Comparison of ENCODE assay signal across 8 cellular contexts in genomic region chr21:35026617-35027557, GRCh38. TPM values are rescaled to one million over a fixed set of nuclear protein-coding genes. Genes with fewer than 3 reads are reported as not detected.
DNase-seq lines count a peak whose midpoint lies in the region; ATAC-seq, FAIRE-seq and TF ChIP-seq lines count a peak whose summit lies in the region.

No MANE protein-coding gene starts in this region.

- peak overlapping the region; percentile 41 for H3K4me3 ChIP-seq in left ventricle myocardium inferior
- no peak overlapping the region for H3K4me3 ChIP-seq in SJCRH30

- intact Hi-C loops in left ventricle myocardium inferior (cut with micrococcal nuclease) (no loop called here), sciatic nerve (cut with DNase I) (no loop called here)

- H3K9me3 ChIP-seq in left ventricle myocardium inferior (replicated peaks) (no peaks in the 10 kb centered on the region), SJCRH30 (replicated peaks) (no peaks in the 10 kb centered on the region)

- ATAC-seq in HG02678 (IDR thresholded peaks at IDR 0.05; ENCODE audit: unreplicated experiment) (peak; percentile 76), sciatic nerve (peak; percentile 83)

- DNase-seq in GM12892 (ENCODE audit: insufficient read length) (no peak), OCI-M2 (lab: John Stamatoyannopoulos, UW; ENCODE audit: unreplicated experiment) (peak; percentile 89), activated gamma-delta T cell (lab: John Stamatoyannopoulos, UW) (peak; percentile 79), left ventricle myocardium inferior (peak; percentile 68), sciatic nerve (ENCODE audit: low spot score) (no peak), HCEC 1CT (no peak), SJCRH30 (no peak)

- TF ChIP-seq CTCF in left ventricle myocardium inferior (IDR thresholded peaks at IDR 0.05; ENCODE audit: borderline replicate concordance) = no peak

- peaks cover 9% of the 10 kb centered on the region for H3K4me1 ChIP-seq in left ventricle myocardium inferior
- no peaks in the 10 kb centered on the region; the same call in 1 of the 2 replicates for H3K4me1 ChIP-seq in SJCRH30

- H3K27ac ChIP-seq in left ventricle myocardium inferior (replicated peaks) (peak overlapping the region; percentile 23), SJCRH30 (no peak overlapping the region)

- H3K27me3 ChIP-seq in left ventricle myocardium inferior (ENCODE audit: low read depth) = peaks cover 95% of the 10 kb centered on the region
- no peaks in the 10 kb centered on the region for H3K27me3 ChIP-seq in SJCRH30

- FAIRE-seq in GM12892 (lab: Jason Lieb, UNC) = peak; percentile 92

- no peak; the same call in 1 of the 2 replicates for TF ChIP-seq POLR2A in GM12892 (IDR thresholded peaks at IDR 0.05; ENCODE audit: low read depth, low read length)

- H3K36me3 ChIP-seq in left ventricle myocardium inferior (no peaks in the 10 kb centered on the region), SJCRH30 (peaks cover 25% of the 10 kb centered on the region)

RNA-seq across cellular contexts. Expression of gene RUNX1, which starts 22.2 kb away (rescaled TPM):
- polyA plus RNA-seq in GM12892 (2012; ENCODE audit: missing spikeins) = 9.1 TPM
- total RNA-seq in left ventricle myocardium inferior (1.5 TPM), sciatic nerve (109 TPM)
- total RNA-seq in SJCRH30 (2014; rRNA removed; shearing (Covaris generic)) = 21.7 and 23.7 TPM in 2 replicates

Comparison
In these comparisons a context has a peak if more than half of its experiments do, and no peak if none do; other contexts are left out.
1. DNase-seq: peak in OCI-M2 (single experiment), activated gamma-delta T cell (single experiment) and left ventricle myocardium inferior (single experiment); none in GM12892 (single experiment), sciatic nerve (single experiment), HCEC 1CT (single experiment) and SJCRH30 (0 of 2).